In the genomic region with DNA sequence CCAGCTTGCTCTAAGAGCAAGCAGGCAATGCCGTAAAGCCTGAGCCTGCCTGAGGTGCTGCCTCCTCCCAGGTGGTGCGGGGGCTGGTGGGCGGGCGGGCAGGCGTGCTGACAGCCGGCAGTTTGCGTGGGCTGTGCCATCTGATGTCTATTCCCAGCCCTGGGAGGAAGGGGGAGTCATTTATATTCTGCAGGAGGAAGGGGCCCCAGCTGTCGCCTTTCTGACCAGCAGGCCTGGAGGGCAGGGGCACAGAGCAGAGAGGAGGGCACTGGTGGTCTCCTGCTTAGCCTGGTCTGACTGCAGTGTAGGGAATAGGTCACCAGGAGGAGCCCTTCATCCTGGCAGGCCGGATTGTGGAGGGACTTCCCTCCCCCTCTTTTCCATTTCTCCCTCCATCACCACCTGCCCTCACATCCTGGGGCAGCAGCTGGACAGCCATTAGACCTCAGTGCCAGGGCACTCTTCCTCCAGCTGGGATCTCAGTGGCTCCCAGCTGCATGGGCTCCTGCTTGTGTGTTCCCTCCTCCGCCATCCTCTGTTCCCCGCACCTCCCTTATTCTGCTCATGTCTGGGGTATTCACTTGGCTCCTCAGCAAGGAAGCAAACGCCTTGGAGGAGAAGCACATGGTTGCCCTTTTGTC, we compare ENCODE assay signal across 8 cellular contexts. TPM values are rescaled to one million over a fixed set of nuclear protein-coding genes. Genes with fewer than 3 reads are reported as not detected.
DNase-seq lines count a peak whose midpoint lies in the region; ATAC-seq, FAIRE-seq and TF ChIP-seq lines count a peak whose summit lies in the region.

No MANE protein-coding gene starts in this region.

- no peak overlapping the region for H3K4me2 ChIP-seq in OCI-LY1 (ENCODE audit: low read length)
- no peak overlapping the region for H3K4me2 ChIP-seq in GM12878 (ENCODE audit: control insufficient read depth, insufficient read depth)
- H3K4me2 ChIP-seq in mesenchymal stem cell (ENCODE audit: low read length, poor library complexity, severe bottlenecking), result no peak overlapping the region

- no peak overlapping the region for H3K4me3 Mint-ChIP-seq in T-helper 2 cell treated with Interferon-gamma antibody and Interleukin-4, amounts not matched to agents 5 μg/mL and 100 μg/mL, for 36 hours

- H3K36me3 Mint-ChIP-seq in T-helper 2 cell treated with Interferon-gamma antibody and Interleukin-4, amounts not matched to agents 5 μg/mL and 100 μg/mL, for 36 hours (ENCODE audit: low read depth), result peaks cover 41% of the 10 kb centered on the region

- no TSS peak for BruUV-seq in GM12878 (replicated peaks; lab: Mats Ljungman, UMichigan)

- no peak for TF ChIP-seq EP300 in GM12878 (IDR thresholded peaks at IDR 0.05; ENCODE audit: borderline replicate concordance in 1 of 2, control insufficient read depth in 1 of 2, low read depth in 2 of 2, low read length in 2 of 2)

- no peaks in the 10 kb centered on the region for H3F3A ChIP-seq in OCI-LY1 (ENCODE audit: insufficient read depth, low read length)

- H2AFZ ChIP-seq in OCI-LY1 (ENCODE audit: low read length) (no peak overlapping the region), GM12878 (ENCODE audit: control insufficient read depth, low read depth, low read length) (no peak overlapping the region), mesenchymal stem cell (ENCODE audit: low read depth, low read length) (no peak overlapping the region)

- TF ChIP-seq CTCF in GM12864 (IDR thresholded peaks at IDR 0.05; ENCODE audit: low read depth, low read length, missing control alignments) (peak; percentile 65), OCI-LY1 (IDR thresholded peaks at IDR 0.05; ENCODE audit: low read length) (peak; percentile 48), GM12878 (IDR thresholded peaks at IDR 0.05 in 2 of 3, conservative IDR thresholded peaks at IDR 0.05 in 1 of 3; ENCODE audit: control insufficient read depth in 2 of 3, extremely low read depth in 1 of 3, insufficient read depth in 1 of 3, low read depth in 3 of 3, low read length in 3 of 3) (peak; percentile 42 to 70 (median 63); a peak in 5 of 6 replicates)

- H2BK5ac ChIP-seq in mesenchymal stem cell (ENCODE audit: low read depth, low read length, poor library complexity, severe bottlenecking), result no peak overlapping the region

- H3K4me1 ChIP-seq in OCI-LY1 (ENCODE audit: insufficient read depth, low read length, severe bottlenecking), result peaks cover 27% of the 10 kb centered on the region
- peaks cover 4% of the 10 kb centered on the region for H3K4me1 ChIP-seq in GM12878 (ENCODE audit: control insufficient read depth, insufficient read depth, low read length)
- H3K4me1 ChIP-seq in mesenchymal stem cell (ENCODE audit: control insufficient read depth, insufficient read depth, low read depth, low read length), result peaks cover 35% of the 10 kb centered on the region

- 78% methylated on average over 12 of the region's 12 CpGs for WGBS in GM12878 (ENCODE audit: insufficient coverage, insufficient replicate concordance, low lambda C conversion rate, missing lambda C conversion rate)
- 87% methylated on average over 11 of the region's 12 CpGs for WGBS in mesenchymal stem cell

- no peak overlapping the region for H3K23ac ChIP-seq in mesenchymal stem cell (ENCODE audit: low read length in 2 of 2)

- no peak overlapping the region for H3K4me3 ChIP-seq in GM12864 (ENCODE audit: low read depth, low read length)
- no peak overlapping the region for H3K4me3 ChIP-seq in OCI-LY1 (ENCODE audit: low read depth, low read length, poor library complexity, severe bottlenecking)
- H3K4me3 ChIP-seq in GM12878, result no peak overlapping the region
- no peak overlapping the region for H3K4me3 ChIP-seq in mesenchymal stem cell (ENCODE audit: insufficient read depth in 1 of 2, low read depth in 1 of 2, low read length in 2 of 2)

- H3K18ac ChIP-seq in mesenchymal stem cell (ENCODE audit: low read depth in 1 of 2, low read length in 2 of 2), result no peak overlapping the region

- peaks cover 32% of the 10 kb centered on the region for H3K79me1 ChIP-seq in mesenchymal stem cell (replicated peaks; ENCODE audit: low read length, poor library complexity, severe bottlenecking)

- H3K79me2 ChIP-seq in OCI-LY1 (ENCODE audit: insufficient read depth, low read length), result no peaks in the 10 kb centered on the region
- H3K79me2 ChIP-seq in GM12878 (ENCODE audit: control insufficient read depth, insufficient read depth, low read length), result peaks cover 9% of the 10 kb centered on the region

- no peak overlapping the region for H2BK12ac ChIP-seq in mesenchymal stem cell (ENCODE audit: low read length in 2 of 2)

- no peak for TF ChIP-seq POLR2A in GM12878 (IDR thresholded peaks at IDR 0.05; ENCODE audit: low read depth, low read length)

- H3K9ac ChIP-seq in OCI-LY1 (ENCODE audit: low read length), result no peak overlapping the region
- no peak overlapping the region for H3K9ac ChIP-seq in GM12878 (ENCODE audit: control insufficient read depth, insufficient read depth, low read length)
- no peak overlapping the region for H3K9ac ChIP-seq in mesenchymal stem cell (ENCODE audit: low read length)

- H3K27me3 Mint-ChIP-seq in T-helper 2 cell treated with Interferon-gamma antibody and Interleukin-4, amounts not matched to agents 5 μg/mL and 100 μg/mL, for 36 hours (ENCODE audit: low read depth), result no peaks in the 10 kb centered on the region

- no peak for FAIRE-seq in GM12878 (lab: Jason Lieb, UNC)

- DNase-seq in A172 (ENCODE audit: low spot score) (peak; percentile 42), GM12864 (ENCODE audit: low read depth) (no peak), GM12878 (ENCODE audit: low read depth, low spot score) (no peak), mesenchymal stem cell (peak; percentile 61)
- no peak for DNase-seq in T-helper 2 cell treated with Interferon-gamma antibody and Interleukin-4, amounts not matched to agents 5 μg/mL and 100 μg/mL, for 36 hours (ENCODE audit: low spot score)

- no peak overlapping the region for H2BK15ac ChIP-seq in mesenchymal stem cell (ENCODE audit: low read depth, poor library complexity, severe bottlenecking)

- H3K4me1 Mint-ChIP-seq in T-helper 2 cell treated with Interferon-gamma antibody and Interleukin-4, amounts not matched to agents 5 μg/mL and 100 μg/mL, for 36 hours (ENCODE audit: low read depth), result peaks cover 59% of the 10 kb centered on the region

- H3K4ac ChIP-seq in mesenchymal stem cell (ENCODE audit: low read depth in 1 of 2, low read length in 2 of 2), result no peak overlapping the region

- no peak overlapping the region for H4K91ac ChIP-seq in mesenchymal stem cell (ENCODE audit: low read length)

- H4K8ac ChIP-seq in mesenchymal stem cell (ENCODE audit: low read length), result no peak overlapping the region

- peak; percentile 42; the same call in 1 of the 2 replicates for TF ChIP-seq RAD21 in GM12878 (IDR thresholded peaks at IDR 0.05; ENCODE audit: insufficient read depth, low read depth, low read length)

- no peaks in the 10 kb centered on the region for H3K27me3 ChIP-seq in OCI-LY1 (ENCODE audit: insufficient read depth, low read length)
- H3K27me3 ChIP-seq in GM12878 (replicated peaks in 1 of 2; ENCODE audit: control insufficient read depth in 2 of 2, insufficient read depth in 2 of 2, low read length in 1 of 2), result no peaks in the 10 kb centered on the region
- H3K27me3 ChIP-seq in mesenchymal stem cell (ENCODE audit: control insufficient read depth in 1 of 2, insufficient read depth in 1 of 2, low read length in 2 of 2), result no peaks in the 10 kb centered on the region

- SMC1A ChIA-PET in GM12878 (lab: Charles Lee; ENCODE audit: uncharacterized antibody, unreplicated experiment), result interaction anchor here (0.9 to 14.4 kb wide), 7 partner anchors 8 to 48 kb away, joined by 3 to 431 read pairs (median 4); no protein-coding TSS in a partner anchor

- H4K20me1 ChIP-seq in OCI-LY1 (ENCODE audit: insufficient read depth, low read length) (no peaks in the 10 kb centered on the region), GM12878 (ENCODE audit: control insufficient read depth, insufficient read depth) (peaks cover 4% of the 10 kb centered on the region; the same call in 1 of the 2 replicates)

- H3K9me3 Mint-ChIP-seq in T-helper 2 cell treated with Interferon-gamma antibody and Interleukin-4, amounts not matched to agents 5 μg/mL and 100 μg/mL, for 36 hours, result no peaks in the 10 kb centered on the region

- H3K9me3 ChIP-seq in OCI-LY1 (ENCODE audit: low read length), result no peaks in the 10 kb centered on the region
- H3K9me3 ChIP-seq in GM12878 (replicated peaks; ENCODE audit: control insufficient read depth, insufficient read depth, low read length), result no peaks in the 10 kb centered on the region
- no peaks in the 10 kb centered on the region for H3K9me3 ChIP-seq in mesenchymal stem cell (ENCODE audit: control insufficient read depth, low read length)

- H3K36me3 ChIP-seq in OCI-LY1 (ENCODE audit: insufficient read depth, low read length), result peaks cover 17% of the 10 kb centered on the region; the same call in 1 of the 2 replicates
- H3K36me3 ChIP-seq in GM12878 (ENCODE audit: control insufficient read depth in 2 of 2, insufficient read depth in 2 of 2, low read length in 1 of 2), result peaks cover 7 to 20% of the 10 kb centered on the region in 2 experiments; a peak in 3 of 4 replicates
- peaks cover 24 to 42% of the 10 kb centered on the region in 2 experiments for H3K36me3 ChIP-seq in mesenchymal stem cell (ENCODE audit: control insufficient read depth in 1 of 2, insufficient read depth in 2 of 2, low read depth in 1 of 2, low read length in 2 of 2)

- H2BK120ac ChIP-seq in mesenchymal stem cell (ENCODE audit: low read depth, low read length), result no peak overlapping the region

- H3K27ac ChIP-seq in OCI-LY1 (ENCODE audit: low read depth, low read length, poor library complexity, severe bottlenecking) (no peak overlapping the region), GM12878 (ENCODE audit: control insufficient read depth, insufficient read depth) (no peak overlapping the region), mesenchymal stem cell (ENCODE audit: low read length, poor library complexity, severe bottlenecking) (no peak overlapping the region)

- RAD21 ChIA-PET in GM12878 (lab: Charles Lee; ENCODE audit: unreplicated experiment), result interaction anchor here (0.7 to 13.4 kb wide), 6 partner anchors 15 to 73 kb away, joined by 3 to 422 read pairs (median 4); no protein-coding TSS in a partner anchor

- no peak overlapping the region for H3K14ac ChIP-seq in mesenchymal stem cell (ENCODE audit: low read length in 2 of 2)

- ATAC-seq in GM12878, result peak; percentile 8; the same call in 1 of the 3 replicates
- ATAC-seq in activated CD4-positive, CD25-positive, alpha-beta regulatory T cell treated with anti-CD3 and anti-CD28 coated beads, Interleukin-2, amount 50 U/mL, for 24 hours, result no peak
- no peak for ATAC-seq in HG03280 (IDR thresholded peaks at IDR 0.05; ENCODE audit: unreplicated experiment)

- CTCF ChIA-PET in GM12878 (lab: Yijun Ruan, JAX), result interaction anchor here (0.6 to 26.7 kb wide), 16 partner anchors 8 to 299 kb away, joined by 3 to 1280 read pairs (median 4); partner anchors contain the start of genes AMIGO1, GPR61 and GSTM1

- H2AK5ac ChIP-seq in mesenchymal stem cell (ENCODE audit: low read length, severe bottlenecking), result no peak overlapping the region

- H3K9me2 ChIP-seq in OCI-LY1 (ENCODE audit: low read depth, low read length), result no peaks in the 10 kb centered on the region

- intact Hi-C loops in GM12878 (cut with micrococcal nuclease; ENCODE audit: unreplicated experiment), result loop anchor here (1.0 kb wide), 1 partner anchor 34 kb away; no protein-coding TSS in a partner anchor

- H3K27ac Mint-ChIP-seq in T-helper 2 cell treated with Interferon-gamma antibody and Interleukin-4, amounts not matched to agents 5 μg/mL and 100 μg/mL, for 36 hours, result no peak overlapping the region

- POLR2A ChIA-PET in GM12878 (lab: Charles Lee), result interaction anchor here (0.6 to 2.4 kb wide), 6 partner anchors 12 to 73 kb away, joined by 3 to 10 read pairs (median 4); no protein-coding TSS in a partner anchor

- in situ Hi-C loops in GM12878 (cut with MboI), result no loop called here

RNA-seq across cellular contexts. Expression of gene CYB561D1, which starts 4.4 kb away (rescaled TPM):
- 5.4 and 5.7 TPM in 2 replicates for total RNA-seq in A172 (2014; rRNA removed; shearing (Covaris generic))
- total RNA-seq in GM12878 (2013; cell fraction: nucleolus; rRNA removed), result 16.8 and 17.3 TPM in 2 replicates
- total RNA-seq in GM12878 (2014; rRNA removed), result 3.3 TPM in 2 replicates
- 2.5 and 3.2 TPM in 2 replicates for total RNA-seq in GM12878 (2014; rRNA removed; fragmentation: Illumina TruSeq; extraction: Trizol)
- total RNA-seq in GM12878 (2021), result 5.9 and 6.2 TPM in 2 replicates
- 4.9 TPM for polyA plus RNA-seq in GM12878 (2011; ENCODE audit: low read depth)
- 7.5 and 9.0 TPM in 2 replicates for polyA plus RNA-seq in GM12878 (2011; rRNA removed)
- 10.0 and 13.9 TPM in 2 replicates for polyA plus RNA-seq in GM12878 (2011; cell fraction: cytosol; rRNA removed)
- 12.1 and 15.3 TPM in 2 replicates for polyA plus RNA-seq in GM12878 (2011; cell fraction: nucleus; rRNA removed)
- polyA plus RNA-seq in GM12878 (2012), result 6.4 and 8.0 TPM in 2 replicates
- polyA plus RNA-seq in GM12878 (2014; fragmentation: Illumina TruSeq; extraction: Trizol), result 3.4 and 3.7 TPM in 2 replicates
- 1 to 10 TPM in 1 of 2 experiments, under 1 TPM in 1; 0.68 to 1.0 TPM for polyA plus RNA-seq in GM12878 (2014; fragmentation: Nextera tagmentation; extraction: Ambion mirVana)
- polyA plus RNA-seq in GM12878 (2014; rRNA removed), result 5.0 and 5.5 TPM in 2 replicates
- 1 to 10 TPM; 3.2 to 3.3 TPM for polyA plus RNA-seq in GM12878 (2016; fragmentation: Nextera tagmentation; extraction: Ambion mirVana)
- 8.9 and 15.8 TPM in 2 replicates for polyA minus RNA-seq in GM12878 (2011; rRNA and poly(A)+ RNA removed)
- polyA minus RNA-seq in GM12878 (2011; cell fraction: cytosol; rRNA and poly(A)+ RNA removed), result 2.7 and 4.0 TPM in 2 replicates
- 6.9 and 12.7 TPM in 2 replicates for polyA minus RNA-seq in GM12878 (2011; cell fraction: nucleus; rRNA and poly(A)+ RNA removed)
- 4.1 TPM for polyA plus RNA-seq in mesenchymal stem cell (2013, experiment 1 of 2)
- polyA plus RNA-seq in mesenchymal stem cell (2013, experiment 2 of 2), result 4.2 TPM

RNA-seq across cellular contexts. Expression of gene AMIGO1, which starts 11.2 kb away (rescaled TPM):
- total RNA-seq in A172 (2014; rRNA removed; shearing (Covaris generic)), result 0.10 TPM in 1 of 2 replicates, not detected in the other
- 1.5 and 1.7 TPM in 2 replicates for total RNA-seq in GM12878 (2013; cell fraction: nucleolus; rRNA removed)
- total RNA-seq in GM12878 (2014; rRNA removed) (0.06 and 0.22 TPM in 2 replicates), GM12878 (2014; rRNA removed; fragmentation: Illumina TruSeq; extraction: Trizol) (0.04 and 0.09 TPM in 2 replicates), GM12878 (2021) (0.27 and 0.28 TPM in 2 replicates)
- 0.33 TPM for polyA plus RNA-seq in GM12878 (2011; ENCODE audit: low read depth)
- polyA plus RNA-seq in GM12878 (2011; rRNA removed) (0.08 and 0.10 TPM in 2 replicates), GM12878 (2014; fragmentation: Illumina TruSeq; extraction: Trizol) (0.07 and 0.11 TPM in 2 replicates), GM12878 (2014; fragmentation: Nextera tagmentation; extraction: Ambion mirVana) (under 1 TPM; 0.02 to 0.11 TPM), GM12878 (2014; rRNA removed) (0.11 TPM in 1 of 2 replicates, not detected in the other), GM12878 (2016; fragmentation: Nextera tagmentation; extraction: Ambion mirVana) (under 1 TPM; 0.08 to 0.26 TPM)
- 0.07 and 0.10 TPM in 2 replicates for polyA plus RNA-seq in GM12878 (2011; cell fraction: cytosol; rRNA removed)
- polyA plus RNA-seq in GM12878 (2011; cell fraction: nucleus; rRNA removed), result 0.15 and 0.19 TPM in 2 replicates
- 0.28 and 0.38 TPM in 2 replicates for polyA plus RNA-seq in GM12878 (2012)
- polyA minus RNA-seq in GM12878 (2011; rRNA and poly(A)+ RNA removed), result 0.05 and 0.07 TPM in 2 replicates
- polyA minus RNA-seq in GM12878 (2011; cell fraction: cytosol; rRNA and poly(A)+ RNA removed), result not detected in 2 replicates
- 0.10 and 0.12 TPM in 2 replicates for polyA minus RNA-seq in GM12878 (2011; cell fraction: nucleus; rRNA and poly(A)+ RNA removed)
- polyA plus RNA-seq in mesenchymal stem cell (2013, experiment 1 of 2), result 0.36 TPM
- 0.36 TPM for polyA plus RNA-seq in mesenchymal stem cell (2013, experiment 2 of 2)

RNA-seq across cellular contexts. Expression of gene ATXN7L2, which starts 14.6 kb away (rescaled TPM):
- total RNA-seq in A172 (2014; rRNA removed; shearing (Covaris generic)), result 3.0 and 5.4 TPM in 2 replicates
- total RNA-seq in GM12878 (2013; cell fraction: nucleolus; rRNA removed), result 17.6 and 17.8 TPM in 2 replicates
- total RNA-seq in GM12878 (2014; rRNA removed) (5.0 and 5.5 TPM in 2 replicates), GM12878 (2014; rRNA removed; fragmentation: Illumina TruSeq; extraction: Trizol) (2.8 TPM in 2 replicates), GM12878 (2021) (7.4 and 8.3 TPM in 2 replicates)
- 2.0 TPM for polyA plus RNA-seq in GM12878 (2011; ENCODE audit: low read depth)
- polyA plus RNA-seq in GM12878 (2011; rRNA removed) (2.0 and 4.4 TPM in 2 replicates), GM12878 (2014; fragmentation: Illumina TruSeq; extraction: Trizol) (1.4 and 3.3 TPM in 2 replicates), GM12878 (2014; fragmentation: Nextera tagmentation; extraction: Ambion mirVana) (under 1 TPM; 0.27 to 0.80 TPM), GM12878 (2014; rRNA removed) (6.2 and 7.4 TPM in 2 replicates), GM12878 (2016; fragmentation: Nextera tagmentation; extraction: Ambion mirVana) (1 to 10 TPM; 5.8 to 7.3 TPM)
- 7.4 and 10.4 TPM in 2 replicates for polyA plus RNA-seq in GM12878 (2011; cell fraction: cytosol; rRNA removed)
- 44.0 and 45.2 TPM in 2 replicates for polyA plus RNA-seq in GM12878 (2011; cell fraction: nucleus; rRNA removed)
- 4.8 and 5.5 TPM in 2 replicates for polyA plus RNA-seq in GM12878 (2012)
- 3.1 and 7.4 TPM in 2 replicates for polyA minus RNA-seq in GM12878 (2011; rRNA and poly(A)+ RNA removed)
- 2.9 and 4.5 TPM in 2 replicates for polyA minus RNA-seq in GM12878 (2011; cell fraction: cytosol; rRNA and poly(A)+ RNA removed)
- polyA minus RNA-seq in GM12878 (2011; cell fraction: nucleus; rRNA and poly(A)+ RNA removed), result 11.7 and 17.6 TPM in 2 replicates
- 2.0 TPM for polyA plus RNA-seq in mesenchymal stem cell (2013, experiment 1 of 2)
- 2.0 TPM for polyA plus RNA-seq in mesenchymal stem cell (2013, experiment 2 of 2)

RNA-seq across cellular contexts. Expression of gene SYPL2, which starts 31.9 kb away (rescaled TPM):
- 0.24 TPM in 1 of 2 replicates, not detected in the other for total RNA-seq in A172 (2014; rRNA removed; shearing (Covaris generic))
- total RNA-seq in GM12878 (2013; cell fraction: nucleolus; rRNA removed), result 2.8 and 3.9 TPM in 2 replicates
- not detected in 2 replicates for total RNA-seq in GM12878 (2014; rRNA removed)
- 0.04 TPM in 1 of 2 replicates, not detected in the other for total RNA-seq in GM12878 (2014; rRNA removed; fragmentation: Illumina TruSeq; extraction: Trizol)
- total RNA-seq in GM12878 (2021), result 0.08 TPM in 1 of 2 replicates, not detected in the other
- 0.07 TPM for polyA plus RNA-seq in GM12878 (2011; ENCODE audit: low read depth)
- polyA plus RNA-seq in GM12878 (2011; rRNA removed), result 0.04 and 0.11 TPM in 2 replicates
- 0.01 and 0.05 TPM in 2 replicates for polyA plus RNA-seq in GM12878 (2011; cell fraction: cytosol; rRNA removed)
- polyA plus RNA-seq in GM12878 (2011; cell fraction: nucleus; rRNA removed), result 0.45 and 0.50 TPM in 2 replicates
- 0.13 and 0.14 TPM in 2 replicates for polyA plus RNA-seq in GM12878 (2012)
- 0.06 and 0.08 TPM in 2 replicates for polyA plus RNA-seq in GM12878 (2014; fragmentation: Illumina TruSeq; extraction: Trizol)
- polyA plus RNA-seq in GM12878 (2014; fragmentation: Nextera tagmentation; extraction: Ambion mirVana), result under 1 TPM in 1 of 2 experiments, not detected in 1; 0.05 TPM
- polyA plus RNA-seq in GM12878 (2014; rRNA removed), result 0.03 and 0.09 TPM in 2 replicates
- under 1 TPM in 1 of 2 experiments, not detected in 1; 0.04 TPM for polyA plus RNA-seq in GM12878 (2016; fragmentation: Nextera tagmentation; extraction: Ambion mirVana)
- 0.05 and 0.15 TPM in 2 replicates for polyA minus RNA-seq in GM12878 (2011; rRNA and poly(A)+ RNA removed)
- polyA minus RNA-seq in GM12878 (2011; cell fraction: cytosol; rRNA and poly(A)+ RNA removed), result not detected in 2 replicates
- 0.12 TPM in 1 of 2 replicates, not detected in the other for polyA minus RNA-seq in GM12878 (2011; cell fraction: nucleus; rRNA and poly(A)+ RNA removed)
- 0.47 TPM for polyA plus RNA-seq in mesenchymal stem cell (2013, experiment 1 of 2)
- polyA plus RNA-seq in mesenchymal stem cell (2013, experiment 2 of 2), result 0.52 TPM

RNA-seq across cellular contexts. Expression of gene GPR61, which starts 41.4 kb away (rescaled TPM):
- not detected in 2 replicates for total RNA-seq in A172 (2014; rRNA removed; shearing (Covaris generic))
- total RNA-seq in GM12878 (2013; cell fraction: nucleolus; rRNA removed), result 0.44 and 1.3 TPM in 2 replicates
- total RNA-seq in GM12878 (2014; rRNA removed), result 0.44 TPM in 1 of 2 replicates, not detected in the other
- total RNA-seq in GM12878 (2014; rRNA removed; fragmentation: Illumina TruSeq; extraction: Trizol), result 0.31 and 0.32 TPM in 2 replicates
- total RNA-seq in GM12878 (2021), result 0.38 TPM in 1 of 2 replicates, not detected in the other
- 0.07 TPM for polyA plus RNA-seq in GM12878 (2011; ENCODE audit: low read depth)
- 0.23 and 0.53 TPM in 2 replicates for polyA plus RNA-seq in GM12878 (2011; rRNA removed)
- 0.22 and 0.32 TPM in 2 replicates for polyA plus RNA-seq in GM12878 (2011; cell fraction: cytosol; rRNA removed)
- polyA plus RNA-seq in GM12878 (2011; cell fraction: nucleus; rRNA removed), result 0.19 and 0.51 TPM in 2 replicates
- polyA plus RNA-seq in GM12878 (2012), result 0.23 and 0.66 TPM in 2 replicates
- polyA plus RNA-seq in GM12878 (2014; fragmentation: Illumina TruSeq; extraction: Trizol), result 0.21 TPM in 1 of 2 replicates, not detected in the other
- 1 to 10 TPM in 1 of 2 experiments, under 1 TPM in 1; 0.19 to 1.1 TPM for polyA plus RNA-seq in GM12878 (2014; fragmentation: Nextera tagmentation; extraction: Ambion mirVana)
- not detected in 2 replicates for polyA plus RNA-seq in GM12878 (2014; rRNA removed)
- polyA plus RNA-seq in GM12878 (2016; fragmentation: Nextera tagmentation; extraction: Ambion mirVana), result under 1 TPM; 0.47 to 0.84 TPM
- polyA minus RNA-seq in GM12878 (2011; rRNA and poly(A)+ RNA removed), result 2.6 and 3.8 TPM in 2 replicates
- not detected in 2 replicates for polyA minus RNA-seq in GM12878 (2011; cell fraction: cytosol; rRNA and poly(A)+ RNA removed)
- 1.8 and 2.5 TPM in 2 replicates for polyA minus RNA-seq in GM12878 (2011; cell fraction: nucleus; rRNA and poly(A)+ RNA removed)
- not detected for polyA plus RNA-seq in mesenchymal stem cell (2013, experiment 1 of 2)
- not detected for polyA plus RNA-seq in mesenchymal stem cell (2013, experiment 2 of 2)

Comparison
In these comparisons a context has a peak if more than half of its experiments do, and no peak if none do; other contexts are left out.
1. DNase-seq: peak in A172 (single experiment) and mesenchymal stem cell (single experiment); none in GM12864 (single experiment), GM12878 (single experiment) and T-helper 2 cell treated with Interferon-gamma antibody and Interleukin-4, amounts not matched to agents 5 μg/mL and 100 μg/mL, for 36 hours (single experiment).
2. Peak in every context shown above with its lines, with median percentiles within 50 percentile points of each other: CTCF ChIP-seq.